19 cellular contexts compared by ENCODE assay signal in genomic region chr20:48951646-48952045, GRCh38. TPM values are rescaled to one million over a fixed set of nuclear protein-coding genes. Genes with fewer than 3 reads are reported as not detected.
DNase-seq lines count a peak whose midpoint lies in the region; ATAC-seq and TF ChIP-seq lines count a peak whose summit lies in the region.
"Had no signal": no experiment of that assay in that cellular context is flagged by ENCODE, and none has a peak within 500 bp of the region (broad histone marks: within the 10 kb centered on the region; RNA-seq: fewer than 3 reads in every experiment).

No MANE protein-coding gene starts in this region.

- no peak for ATAC-seq in activated T-cell treated with anti-CD3 and anti-CD28 coated beads, Interleukin-2, amount 50 U/mL, for 72 hours (replicated peaks in 1 of 2)
- peak; percentile 43 to 77 (median 60) for ATAC-seq in right lobe of liver
- ATAC-seq in psoas muscle = no peak
- ATAC-seq in HG02884 (IDR thresholded peaks at IDR 0.05; ENCODE audit: unreplicated experiment) = no peak
- no peak for ATAC-seq in HG02870 (IDR thresholded peaks at IDR 0.05; ENCODE audit: unreplicated experiment)
- ATAC-seq in HG03108 (IDR thresholded peaks at IDR 0.05; ENCODE audit: unreplicated experiment) = no peak
- ATAC-seq: A549, GM12878 had no signal

- H3K27ac ChIP-seq in right lobe of liver = no peak overlapping the region
- H3K27ac ChIP-seq in psoas muscle = peak overlapping the region; percentile 2
- H3K27ac ChIP-seq: 22Rv1, A549, BLaER1, HL-60 had no signal

- intact Hi-C loops in right lobe of liver (cut with DNase I) = no loop called here
- intact Hi-C loops in psoas muscle (cut with DNase I) = no loop called here

- H3K36me3 ChIP-seq in right lobe of liver (peaks cover 0 to 46% (median 14%) of the 10 kb centered on the region in 4 donors), psoas muscle (ENCODE audit: insufficient read depth in 1 of 2, low read depth in 1 of 2) (peaks cover 29 to 100% of the 10 kb centered on the region in 2 donors)

- H3K4me3 ChIP-seq in right lobe of liver (no peak overlapping the region), psoas muscle (no peak overlapping the region)
- H3K4me3 ChIP-seq: A549, BLaER1, GM12878 had no signal

- H3K27me3 ChIP-seq in right lobe of liver (no peaks in the 10 kb centered on the region), psoas muscle (ENCODE audit: insufficient read depth in 3 of 3, low read length in 2 of 3) (no peaks in the 10 kb centered on the region)
- H3K27me3 ChIP-seq: BLaER1 had no signal

- H3K4me1 Mint-ChIP-seq in activated T-cell treated with anti-CD3 and anti-CD28 coated beads, Interleukin-2, amount 50 U/mL, for 72 hours (ENCODE audit: low read depth) = no peaks in the 10 kb centered on the region
- H3K4me1 Mint-ChIP-seq: CD14-positive monocyte; CD4-positive, alpha-beta memory T cell had no signal

- no peak for TF ChIP-seq CTCF in right lobe of liver (IDR thresholded peaks at IDR 0.05)
- no peak for TF ChIP-seq CTCF in psoas muscle (IDR thresholded peaks at IDR 0.05)

- TF ChIP-seq POLR2A in right lobe of liver (IDR thresholded peaks at IDR 0.05) = no peak

- WGBS in right lobe of liver (ENCODE audit: insufficient coverage, low coverage, low lambda C conversion rate, missing lambda C conversion rate) = 49% methylated on average over 4 of the region's 4 CpGs
- WGBS in psoas muscle, 3 donors = 55 to 65% (median 58%) methylated on average over 4 of the region's 4 CpGs

- no peak overlapping the region for H3K4me3 Mint-ChIP-seq in activated T-cell treated with anti-CD3 and anti-CD28 coated beads, Interleukin-2, amount 50 U/mL, for 72 hours
- H3K4me3 Mint-ChIP-seq: CD14-positive monocyte; CD4-positive, alpha-beta memory T cell; H9; IgD-negative memory B cell had no signal

- H3K9me3 ChIP-seq in right lobe of liver (no peaks in the 10 kb centered on the region), psoas muscle (no peaks in the 10 kb centered on the region)
- H3K9me3 ChIP-seq: A549, BLaER1 had no signal

- peak overlapping the region; percentile 57 for H3K27ac Mint-ChIP-seq in activated T-cell treated with anti-CD3 and anti-CD28 coated beads, Interleukin-2, amount 50 U/mL, for 72 hours
- H3K27ac Mint-ChIP-seq: CD4-positive, alpha-beta memory T cell; H9; IgD-negative memory B cell had no signal

- H3K9me3 Mint-ChIP-seq in activated T-cell treated with anti-CD3 and anti-CD28 coated beads, Interleukin-2, amount 50 U/mL, for 72 hours = no peaks in the 10 kb centered on the region
- H3K9me3 Mint-ChIP-seq: CD14-positive monocyte, H9, IgD-negative memory B cell had no signal

- peaks cover 2 to 9% of the 10 kb centered on the region in 2 donors for H3K36me3 Mint-ChIP-seq in activated T-cell treated with anti-CD3 and anti-CD28 coated beads, Interleukin-2, amount 50 U/mL, for 72 hours (ENCODE audit: insufficient read depth in 2 of 2)

- H3K27me3 Mint-ChIP-seq in activated T-cell treated with anti-CD3 and anti-CD28 coated beads, Interleukin-2, amount 50 U/mL, for 72 hours (ENCODE audit: low read depth) = no peaks in the 10 kb centered on the region
- H3K27me3 Mint-ChIP-seq: CD4-positive, alpha-beta memory T cell; IgD-negative memory B cell had no signal

- H3K4me1 ChIP-seq in right lobe of liver (peaks cover 0 to 13% (median 4%) of the 10 kb centered on the region in 4 donors), psoas muscle (no peaks in the 10 kb centered on the region)
- H3K4me1 ChIP-seq: A549 had no signal

- DNase-seq in activated T-cell treated with anti-CD3 and anti-CD28 coated beads, Interleukin-2, amount 50 U/mL, for 72 hours = no peak
- no peak for DNase-seq in activated T-cell treated with anti-CD3 and anti-CD28 coated beads, Interleukin-2, amount 50 U/mL, for 48 hours
- DNase-seq in cerebellum (ENCODE audit: low spot score) = peak; percentile 68
- no peak for DNase-seq in right lobe of liver
- DNase-seq in psoas muscle = no peak
- DNase-seq: Calu3; CD4-positive, alpha-beta memory T cell; DMS79 treated with DMSO at 0.1 percent for 48 hours; H9 had no signal

RNA-seq across cellular contexts. Expression of gene ARFGEF2, which starts 30.1 kb away (rescaled TPM):
- 10 to 100 TPM; 23.3 to 23.6 TPM for total RNA-seq in activated T-cell treated with anti-CD3 and anti-CD28 coated beads, Interleukin-2, amount 50 U/mL, for 72 hours
- total RNA-seq in cerebellum (27.9 TPM), right lobe of liver (10 to 100 TPM; 23.4 to 30.0 (median 26.9) TPM), psoas muscle (10 to 100 TPM; 21.3 to 36.1 (median 23.4) TPM)
- 10 to 100 TPM in 2 of 3 donors, 1 to 10 TPM in 1; 7.8 to 23.7 (median 12.5) TPM for polyA plus RNA-seq in psoas muscle

Comparison
In these comparisons a context has a peak if more than half of its experiments do, and no peak if none do; other contexts are left out.
1. ATAC-seq: peak in right lobe of liver (4 of 4); none in activated T-cell treated with anti-CD3 and anti-CD28 coated beads, Interleukin-2, amount 50 U/mL, for 72 hours (0 of 2), psoas muscle (0 of 4), HG02884 (single experiment), HG02870 (single experiment) and HG03108 (single experiment).